Comparison of ENCODE assay signal across 1 cellular context in the genomic region with DNA sequence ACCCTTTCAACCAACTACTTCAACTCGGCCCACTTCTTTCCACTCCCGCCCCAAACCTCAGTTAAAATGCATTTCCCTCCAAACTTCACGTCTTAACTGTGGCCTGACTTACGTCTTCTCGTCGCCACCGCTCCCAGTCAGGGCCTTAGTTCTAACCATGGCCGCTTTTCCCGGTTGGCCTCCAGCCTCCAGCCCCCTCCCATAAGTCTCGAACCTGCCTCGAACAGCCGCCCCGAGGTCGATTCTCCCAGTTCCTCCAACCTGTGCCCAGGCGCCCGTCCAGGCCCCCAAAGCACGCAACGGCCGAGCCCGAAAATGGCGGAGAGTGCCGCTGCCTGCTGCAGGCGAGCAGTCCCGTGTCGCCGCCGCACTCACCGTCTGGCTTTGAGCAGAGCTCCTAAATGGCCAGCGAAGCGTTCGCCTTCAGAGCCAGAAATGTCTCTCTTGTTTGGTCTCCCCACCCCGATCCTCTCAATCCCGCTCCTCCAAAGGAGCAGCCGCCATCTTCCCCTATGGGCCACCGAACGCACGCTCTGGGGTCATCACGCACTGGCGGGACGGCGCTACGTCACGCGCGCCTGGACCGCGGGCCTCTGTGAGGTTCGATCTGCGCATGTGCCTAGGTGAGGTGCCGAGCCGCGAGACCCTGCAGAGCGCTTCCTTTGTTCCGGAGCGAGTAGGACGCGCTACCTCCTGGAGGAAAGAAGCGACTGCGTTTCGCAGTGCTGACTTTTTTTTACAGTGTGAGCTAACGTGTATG.
A peak's percentile ranks its signal among the peaks of the same experiment; 100 is the strongest.
TF ChIP-seq lines count a peak whose summit lies in the region.

Gene WDR33 (minus strand): TSS at position 535 of the 760 bp plus-strand sequence. CDS start 40,190 bp downstream, outside the sequence.

TF ChIP-seq in HepG2, 621 proteins besides CTCF, POLR2A, EP300 and RAD21 (continued from another document and continues in another):
- TF ChIP-seq, protein P1, sequence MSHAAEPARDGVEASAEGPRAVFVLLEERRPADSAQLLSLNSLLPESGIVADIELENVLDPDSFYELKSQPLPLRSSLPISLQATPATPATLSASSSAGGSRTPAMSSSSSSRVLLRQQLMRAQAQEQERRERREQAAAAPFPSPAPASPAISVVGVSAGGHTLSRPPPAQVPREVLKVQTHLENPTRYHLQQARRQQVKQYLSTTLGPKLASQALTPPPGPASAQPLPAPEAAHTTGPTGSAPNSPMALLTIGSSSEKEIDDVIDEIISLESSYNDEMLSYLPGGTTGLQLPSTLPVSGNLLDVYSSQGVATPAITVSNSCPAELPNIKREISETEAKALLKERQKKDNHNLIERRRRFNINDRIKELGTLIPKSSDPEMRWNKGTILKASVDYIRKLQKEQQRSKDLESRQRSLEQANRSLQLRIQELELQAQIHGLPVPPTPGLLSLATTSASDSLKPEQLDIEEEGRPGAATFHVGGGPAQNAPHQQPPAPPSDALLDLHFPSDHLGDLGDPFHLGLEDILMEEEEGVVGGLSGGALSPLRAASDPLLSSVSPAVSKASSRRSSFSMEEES (CRISPR knock-in tag; IDR thresholded peaks at IDR 0.05): peak; percentile 91
- peak; percentile 95 for TF ChIP-seq ARID4A (CRISPR knock-in tag; IDR thresholded peaks at IDR 0.05; ENCODE audit: borderline replicate concordance)
- TF ChIP-seq JUNB (CRISPR knock-in tag; IDR thresholded peaks at IDR 0.05; ENCODE audit: borderline replicate concordance): 0 out of 2 replicates have a peak, but pooled peaks have one; percentile 55
- no peak; the same call in 1 of the 2 replicates for TF ChIP-seq MAFF (IDR thresholded peaks at IDR 0.05; ENCODE audit: low read depth, low read length)
- peak in 1 of 2 experiments; percentile 71; a peak in 1 of 4 replicates for TF ChIP-seq REST (IDR thresholded peaks at IDR 0.05; ENCODE audit: borderline replicate concordance in 1 of 2, low read depth in 1 of 2, low read length in 2 of 2)
- TF ChIP-seq ISL2 (CRISPR knock-in tag; IDR thresholded peaks at IDR 0.05): no peak; the same call in 1 of the 2 replicates
- no peak for TF ChIP-seq CC2D1A (CRISPR knock-in tag; IDR thresholded peaks at IDR 0.05)
- TF ChIP-seq ZNF577 (CRISPR knock-in tag; IDR thresholded peaks at IDR 0.05; ENCODE audit: borderline replicate concordance, low read depth): no peak
- peak; percentile 89 for TF ChIP-seq HOXA5 (CRISPR knock-in tag; IDR thresholded peaks at IDR 0.05)
- TF ChIP-seq, protein P2, sequence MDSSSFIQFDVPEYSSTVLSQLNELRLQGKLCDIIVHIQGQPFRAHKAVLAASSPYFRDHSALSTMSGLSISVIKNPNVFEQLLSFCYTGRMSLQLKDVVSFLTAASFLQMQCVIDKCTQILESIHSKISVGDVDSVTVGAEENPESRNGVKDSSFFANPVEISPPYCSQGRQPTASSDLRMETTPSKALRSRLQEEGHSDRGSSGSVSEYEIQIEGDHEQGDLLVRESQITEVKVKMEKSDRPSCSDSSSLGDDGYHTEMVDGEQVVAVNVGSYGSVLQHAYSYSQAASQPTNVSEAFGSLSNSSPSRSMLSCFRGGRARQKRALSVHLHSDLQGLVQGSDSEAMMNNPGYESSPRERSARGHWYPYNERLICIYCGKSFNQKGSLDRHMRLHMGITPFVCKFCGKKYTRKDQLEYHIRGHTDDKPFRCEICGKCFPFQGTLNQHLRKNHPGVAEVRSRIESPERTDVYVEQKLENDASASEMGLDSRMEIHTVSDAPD (CRISPR knock-in tag; IDR thresholded peaks at IDR 0.05): no peak; the same call in 1 of the 2 replicates
- no peak for TF ChIP-seq ZNF326 (CRISPR knock-in tag; IDR thresholded peaks at IDR 0.05; ENCODE audit: borderline replicate concordance)
- peak; percentile 26; the same call in 1 of the 2 replicates for TF ChIP-seq ZNF512 (CRISPR knock-in tag; IDR thresholded peaks at IDR 0.05)
- TF ChIP-seq CREM (IDR thresholded peaks at IDR 0.05): peak; percentile 93
- no peak; the same call in 1 of the 2 replicates for TF ChIP-seq CREM (CRISPR knock-in tag; IDR thresholded peaks at IDR 0.05)
- TF ChIP-seq, protein P3, sequence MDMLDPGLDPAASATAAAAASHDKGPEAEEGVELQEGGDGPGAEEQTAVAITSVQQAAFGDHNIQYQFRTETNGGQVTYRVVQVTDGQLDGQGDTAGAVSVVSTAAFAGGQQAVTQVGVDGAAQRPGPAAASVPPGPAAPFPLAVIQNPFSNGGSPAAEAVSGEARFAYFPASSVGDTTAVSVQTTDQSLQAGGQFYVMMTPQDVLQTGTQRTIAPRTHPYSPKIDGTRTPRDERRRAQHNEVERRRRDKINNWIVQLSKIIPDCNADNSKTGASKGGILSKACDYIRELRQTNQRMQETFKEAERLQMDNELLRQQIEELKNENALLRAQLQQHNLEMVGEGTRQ (IDR thresholded peaks at IDR 0.05; ENCODE audit: low read depth, low read length): no peak
- TF ChIP-seq, protein P3 (CRISPR knock-in tag; IDR thresholded peaks at IDR 0.05; ENCODE audit: borderline replicate concordance): no peak
- 0 out of 2 replicates have a peak, but pooled peaks have one; percentile 92 for TF ChIP-seq ZFP82 (CRISPR knock-in tag; IDR thresholded peaks at IDR 0.05; ENCODE audit: borderline replicate concordance)
- peak; percentile 82 for TF ChIP-seq IKZF4 (CRISPR knock-in tag; IDR thresholded peaks at IDR 0.05; ENCODE audit: borderline replicate concordance, low read depth, not compliant biosample characterization)
- TF ChIP-seq, protein P4, sequence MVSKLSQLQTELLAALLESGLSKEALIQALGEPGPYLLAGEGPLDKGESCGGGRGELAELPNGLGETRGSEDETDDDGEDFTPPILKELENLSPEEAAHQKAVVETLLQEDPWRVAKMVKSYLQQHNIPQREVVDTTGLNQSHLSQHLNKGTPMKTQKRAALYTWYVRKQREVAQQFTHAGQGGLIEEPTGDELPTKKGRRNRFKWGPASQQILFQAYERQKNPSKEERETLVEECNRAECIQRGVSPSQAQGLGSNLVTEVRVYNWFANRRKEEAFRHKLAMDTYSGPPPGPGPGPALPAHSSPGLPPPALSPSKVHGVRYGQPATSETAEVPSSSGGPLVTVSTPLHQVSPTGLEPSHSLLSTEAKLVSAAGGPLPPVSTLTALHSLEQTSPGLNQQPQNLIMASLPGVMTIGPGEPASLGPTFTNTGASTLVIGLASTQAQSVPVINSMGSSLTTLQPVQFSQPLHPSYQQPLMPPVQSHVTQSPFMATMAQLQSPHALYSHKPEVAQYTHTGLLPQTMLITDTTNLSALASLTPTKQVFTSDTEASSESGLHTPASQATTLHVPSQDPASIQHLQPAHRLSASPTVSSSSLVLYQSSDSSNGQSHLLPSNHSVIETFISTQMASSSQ (IDR thresholded peaks at IDR 0.05; ENCODE audit: low read depth): peak; percentile 28; the same call in 1 of the 2 replicates
- TF ChIP-seq, protein P4 (CRISPR knock-in tag; IDR thresholded peaks at IDR 0.05; ENCODE audit: borderline replicate concordance): peak; percentile 80
- peak; percentile 80; the same call in 1 of the 2 replicates for TF ChIP-seq ZNF589 (CRISPR knock-in tag; conservative IDR thresholded peaks at IDR 0.05)
- TF ChIP-seq SUZ12 (IDR thresholded peaks at IDR 0.05; ENCODE audit: low read depth, low read length): no peak
- TF ChIP-seq ZNF44 (CRISPR knock-in tag; IDR thresholded peaks at IDR 0.05): peak; percentile 34; the same call in 1 of the 2 replicates
- TF ChIP-seq, protein P5, sequence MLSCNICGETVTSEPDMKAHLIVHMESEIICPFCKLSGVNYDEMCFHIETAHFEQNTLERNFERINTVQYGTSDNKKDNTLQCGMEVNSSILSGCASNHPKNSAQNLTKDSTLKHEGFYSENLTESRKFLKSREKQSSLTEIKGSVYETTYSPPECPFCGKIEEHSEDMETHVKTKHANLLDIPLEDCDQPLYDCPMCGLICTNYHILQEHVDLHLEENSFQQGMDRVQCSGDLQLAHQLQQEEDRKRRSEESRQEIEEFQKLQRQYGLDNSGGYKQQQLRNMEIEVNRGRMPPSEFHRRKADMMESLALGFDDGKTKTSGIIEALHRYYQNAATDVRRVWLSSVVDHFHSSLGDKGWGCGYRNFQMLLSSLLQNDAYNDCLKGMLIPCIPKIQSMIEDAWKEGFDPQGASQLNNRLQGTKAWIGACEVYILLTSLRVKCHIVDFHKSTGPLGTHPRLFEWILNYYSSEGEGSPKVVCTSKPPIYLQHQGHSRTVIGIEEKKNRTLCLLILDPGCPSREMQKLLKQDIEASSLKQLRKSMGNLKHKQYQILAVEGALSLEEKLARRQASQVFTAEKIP (CRISPR knock-in tag; IDR thresholded peaks at IDR 0.05; ENCODE audit: borderline replicate concordance): no peak
- TF ChIP-seq, protein P6, sequence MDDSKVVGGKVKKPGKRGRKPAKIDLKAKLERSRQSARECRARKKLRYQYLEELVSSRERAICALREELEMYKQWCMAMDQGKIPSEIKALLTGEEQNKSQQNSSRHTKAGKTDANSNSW (CRISPR knock-in tag; IDR thresholded peaks at IDR 0.05; ENCODE audit: borderline replicate concordance): peak; percentile 94; the same call in 1 of the 2 replicates
- TF ChIP-seq ZNF20 (CRISPR knock-in tag; IDR thresholded peaks at IDR 0.05): no peak
